In genomic region chr11:67055812-67056211, GRCh38 we compare ENCODE assay signal across 8 cellular contexts. TPM values are rescaled to one million over a fixed set of nuclear protein-coding genes. Genes with fewer than 3 reads are reported as not detected.
DNase-seq lines count a peak whose midpoint lies in the region; ATAC-seq and TF ChIP-seq lines count a peak whose summit lies in the region.

No MANE protein-coding gene starts in this region.

- DNase-seq in DMS79 treated with DMSO at 0.1 percent for 48 hours (lab: John Stamatoyannopoulos, UW) (peak; percentile 26), Panc1 (ENCODE audit: low read depth, low spot score) (no peak), fibroblast of mammary gland (ENCODE audit: low read depth) (peak; percentile 45), putamen (ENCODE audit: low spot score) (peak; percentile 58), H4 (ENCODE audit: low spot score) (no peak), tibial nerve (ENCODE audit: low spot score in 2 of 2) (no peak), NCI-H345 treated with DMSO at 0.1 percent for 48 hours (lab: John Stamatoyannopoulos, UW; ENCODE audit: unreplicated experiment) (no peak)
- DNase-seq in activated CD4-positive, alpha-beta T cell treated with anti-CD3 and anti-CD28 coated beads for 1 hour = no peak

- intact Hi-C loops in Panc1 (cut with micrococcal nuclease; ENCODE audit: unreplicated experiment) = no loop called here

- H3K36me3 ChIP-seq in Panc1 (ENCODE audit: control insufficient read depth, insufficient read depth, low read length) (no peaks in the 10 kb centered on the region), tibial nerve (no peaks in the 10 kb centered on the region)

- no peaks in the 10 kb centered on the region for H3K27me3 ChIP-seq in Panc1 (ENCODE audit: control insufficient read depth, insufficient read depth, low read length)
- H3K27me3 ChIP-seq in tibial nerve = peaks cover 0 to 17% of the 10 kb centered on the region in 2 donors

- no peak for TF ChIP-seq POLR2A in tibial nerve (IDR thresholded peaks at IDR 0.05)

- in situ Hi-C loops in Panc1 (cut with HindIII; ENCODE audit: low pct_unique_long_range_greater_than_20kb, low sequenced_read_pairs) = no loop called here

- peak overlapping the region; percentile 49 for H3K27ac ChIP-seq in Panc1 (ENCODE audit: low read length)
- no peak overlapping the region for H3K27ac ChIP-seq in tibial nerve

- no TSS peak for BruUV-seq in Panc1 (replicated peaks; lab: Mats Ljungman, UMichigan)

- CTCF ChIA-PET in Panc1 (lab: Charles Lee) = interaction anchor here (0.5 to 1.3 kb wide), 4 partner anchors 18 to 184 kb away, joined by 3 to 8 read pairs (median 4); no protein-coding TSS in a partner anchor

- no peak for ATAC-seq in Panc1

- TF ChIP-seq EP300 in tibial nerve (IDR thresholded peaks at IDR 0.05) = no peak

- H3K4me1 ChIP-seq in Panc1 (ENCODE audit: control insufficient read depth, insufficient read depth, low read length) (peaks cover 35% of the 10 kb centered on the region), tibial nerve (peaks cover 0 to 28% (median 17%) of the 10 kb centered on the region in 4 donors)

- peak overlapping the region; percentile 53 to 74 for H3K4me3 ChIP-seq in Panc1 (ENCODE audit: low read depth in 2 of 2, low read length in 2 of 2)
- peak overlapping the region; percentile 53 for H3K4me3 ChIP-seq in fibroblast of mammary gland (ENCODE audit: control insufficient read depth, low read depth, low read length)
- peak overlapping the region in 2 of 4 donors; percentile 47 to 58 for H3K4me3 ChIP-seq in tibial nerve

- 21 to 28% methylated on average over 17 of the region's 17 CpGs for WGBS in tibial nerve, 2 donors

- TF ChIP-seq CTCF in Panc1 (IDR thresholded peaks at IDR 0.05) (no peak), fibroblast of mammary gland (conservative IDR thresholded peaks at IDR 0.05; ENCODE audit: control insufficient read depth, insufficient read depth, low read depth, low read length) (no peak), tibial nerve (IDR thresholded peaks at IDR 0.05) (no peak)

- no peaks in the 10 kb centered on the region for H3K9me3 ChIP-seq in Panc1 (ENCODE audit: control insufficient read depth, insufficient read depth, low read depth, low read length)
- no peaks in the 10 kb centered on the region for H3K9me3 ChIP-seq in tibial nerve

- POLR2A ChIA-PET in Panc1 (lab: Charles Lee) = interaction anchor here (0.5 kb wide), 1 partner anchor 96 kb away, joined by 8 read pairs; no protein-coding TSS in a partner anchor

RNA-seq across cellular contexts. Expression of gene RHOD, which starts 0.8 kb away (rescaled TPM):
- total RNA-seq in Panc1 (2021; ENCODE audit: unreplicated experiment) = 33.5 TPM
- 65.9 TPM for polyA plus RNA-seq in Panc1 (2012; ENCODE audit: insufficient read length)
- not detected in 2 replicates for total RNA-seq in H4 (2014; rRNA removed; shearing (Covaris generic))
- 10 to 100 TPM; 15.9 to 30.8 (median 24.4) TPM for total RNA-seq in tibial nerve

RNA-seq across cellular contexts. Expression of gene SYT12, which starts 32.9 kb away (rescaled TPM):
- 0.62 TPM for total RNA-seq in Panc1 (2021; ENCODE audit: unreplicated experiment)
- polyA plus RNA-seq in Panc1 (2012; ENCODE audit: insufficient read length) = 0.64 TPM
- total RNA-seq in H4 (2014; rRNA removed; shearing (Covaris generic)) = 0.08 TPM in 1 of 2 replicates, not detected in the other
- total RNA-seq in tibial nerve = 1 to 10 TPM in 1 of 4 donors, under 1 TPM in 2, not detected in 1; 0.20 to 2.4 (median 0.66) TPM

Comparison
In these comparisons a context has a peak if more than half of its experiments do, and no peak if none do; other contexts are left out.
1. DNase-seq: peak in DMS79 treated with DMSO at 0.1 percent for 48 hours (single experiment), fibroblast of mammary gland (single experiment) and putamen (single experiment); none in Panc1 (single experiment), H4 (single experiment), tibial nerve (0 of 2), activated CD4-positive, alpha-beta T cell treated with anti-CD3 and anti-CD28 coated beads for 1 hour (single experiment) and NCI-H345 treated with DMSO at 0.1 percent for 48 hours (single experiment).
2. RNA of gene RHOD, which starts 0.8 kb away (total RNA-seq): 33.5 TPM in Panc1 (single experiment) and 15.9 to 30.8 TPM in tibial nerve; not detected in H4; every median in the first group is over 10 times any median in the second.